ENCODE assay signal across 24 cellular contexts in the genomic region with DNA sequence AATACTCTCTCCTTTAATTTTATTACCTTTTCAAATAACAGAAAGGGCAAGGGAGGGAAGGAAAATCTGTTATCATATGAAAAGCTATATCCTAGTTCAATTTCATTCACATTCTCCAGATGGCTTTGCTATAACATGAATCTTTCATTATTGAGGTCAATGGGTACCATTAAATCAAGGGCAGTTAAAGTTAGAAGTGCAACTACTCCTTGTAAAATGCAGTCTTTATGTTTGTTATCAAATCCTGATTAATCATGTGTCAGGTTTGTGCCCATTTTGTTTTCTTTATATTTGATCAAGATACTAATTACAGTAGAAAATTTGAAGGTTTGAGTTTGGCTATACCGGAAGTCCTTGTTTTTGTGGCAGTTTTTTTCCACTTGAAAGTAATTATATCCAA.
"Had no signal": no experiment of that assay in that cellular context is flagged by ENCODE, and none has a peak within 500 bp of the region (broad histone marks: within the 10 kb centered on the region; RNA-seq: fewer than 3 reads in every experiment).

No MANE protein-coding gene starts in this region.

- H3K4me3 ChIP-seq: colonic mucosa, esophagus squamous epithelium, gastrocnemius medialis, heart right ventricle, left lung, lower lobe of right lung had no signal

- H3K36me3 ChIP-seq: colonic mucosa, esophagus squamous epithelium, gastrocnemius medialis, heart right ventricle, left lung, lower lobe of right lung had no signal

- H3K27ac ChIP-seq: colonic mucosa, epithelial cell of prostate, esophagus squamous epithelium, gastrocnemius medialis, heart right ventricle, left lung, lower lobe of right lung had no signal

- H3K27ac Mint-ChIP-seq: dendritic cell treated with granulocyte-macrophage colony-stimulating factor and Interleukin-4, amounts not matched to agents 40 ng/mL and 50 ng/mL, for 4 days; effector memory CD8-positive, alpha-beta T cell; endodermal cell; naive thymus-derived CD4-positive, alpha-beta T cell had no signal

- DNase-seq: colonic mucosa; cortex of kidney; effector CD8-positive, alpha-beta T cell; effector memory CD8-positive, alpha-beta T cell; endodermal cell; erythroblast; esophagus squamous epithelium; foreskin fibroblast; foreskin melanocyte; gastrocnemius medialis; glutamatergic neuron; head of caudate nucleus; heart right ventricle; hippocampal formation; left cardiac atrium; left lung; left ventricle myocardium superior; lower lobe of right lung; mesenchymal stem cell; midbrain; naive thymus-derived CD4-positive, alpha-beta T cell had no signal

- H3K4me1 Mint-ChIP-seq: naive thymus-derived CD4-positive, alpha-beta T cell had no signal

- H3K4me3 Mint-ChIP-seq: dendritic cell treated with granulocyte-macrophage colony-stimulating factor and Interleukin-4, amounts not matched to agents 40 ng/mL and 50 ng/mL, for 4 days; effector memory CD8-positive, alpha-beta T cell; endodermal cell; naive thymus-derived CD4-positive, alpha-beta T cell had no signal

- H3K27me3 Mint-ChIP-seq: dendritic cell treated with granulocyte-macrophage colony-stimulating factor and Interleukin-4, amounts not matched to agents 40 ng/mL and 50 ng/mL, for 4 days; effector memory CD8-positive, alpha-beta T cell; naive thymus-derived CD4-positive, alpha-beta T cell had no signal

- ATAC-seq: effector memory CD8-positive, alpha-beta T cell; esophagus mucosa; gastrocnemius medialis; heart right ventricle; left cardiac atrium; left lung; left ventricle myocardium superior; lower lobe of right lung; naive thymus-derived CD4-positive, alpha-beta T cell had no signal

- H3K9me3 Mint-ChIP-seq: effector memory CD8-positive, alpha-beta T cell; endodermal cell had no signal

- H3K9me3 ChIP-seq: colonic mucosa, esophagus squamous epithelium, gastrocnemius medialis, heart right ventricle, left lung, lower lobe of right lung had no signal

- H3K4me1 ChIP-seq: colonic mucosa, esophagus squamous epithelium, heart right ventricle, left lung, lower lobe of right lung had no signal
